17 cellular contexts compared by ENCODE assay signal in genomic region chr3:33186524-33187367, GRCh38. TPM values are rescaled to one million over a fixed set of nuclear protein-coding genes. Genes with fewer than 3 reads are reported as not detected.
DNase-seq lines count a peak whose midpoint lies in the region; ATAC-seq, FAIRE-seq and TF ChIP-seq lines count a peak whose summit lies in the region.
"Had no signal": no experiment of that assay in that cellular context is flagged by ENCODE, and none has a peak within 500 bp of the region (broad histone marks: within the 10 kb centered on the region; RNA-seq: fewer than 3 reads in every experiment).

No MANE protein-coding gene starts in this region.

- no peak overlapping the region for H3K4me3 ChIP-seq in fibroblast of mammary gland (ENCODE audit: control insufficient read depth, low read depth, low read length)

- ATAC-seq in HG03571 (IDR thresholded peaks at IDR 0.05; ENCODE audit: unreplicated experiment) = no peak
- ATAC-seq: activated CD8-positive, alpha-beta T cell treated with anti-CD3 and anti-CD28 coated beads for 36 hours; stimulated activated naive CD8-positive, alpha-beta T cell treated with anti-CD3 and anti-CD28 coated beads, Interleukin-15, Interleukin-2, amounts not matched to agents 100 U/mL and 50 U/mL, for 24 hours had no signal

- TF ChIP-seq CTCF in fibroblast of mammary gland (conservative IDR thresholded peaks at IDR 0.05; ENCODE audit: control insufficient read depth, insufficient read depth, low read depth, low read length) (no peak), osteocyte (IDR thresholded peaks at IDR 0.05) (no peak), type B pancreatic cell (conservative IDR thresholded peaks at IDR 0.05) (no peak)

- H3K4me3 Mint-ChIP-seq in osteocyte (ENCODE audit: unreplicated experiment) (no peak overlapping the region), type B pancreatic cell (no peak overlapping the region)
- H3K4me3 Mint-ChIP-seq: activated CD8-positive, alpha-beta T cell treated with anti-CD3 and anti-CD28 coated beads for 36 hours; immature natural killer cell; memory B cell; nephron had no signal

- H3K36me3 Mint-ChIP-seq in osteocyte (ENCODE audit: unreplicated experiment) (peaks cover 13% of the 10 kb centered on the region), type B pancreatic cell (no peaks in the 10 kb centered on the region)
- H3K36me3 Mint-ChIP-seq: immature natural killer cell had no signal

- H3K27me3 Mint-ChIP-seq in osteocyte (ENCODE audit: unreplicated experiment) = no peaks in the 10 kb centered on the region
- H3K27me3 Mint-ChIP-seq in type B pancreatic cell = no peaks in the 10 kb centered on the region

- DNase-seq in EH (ENCODE audit: low read depth) = peak; percentile 39
- DNase-seq in RCC 7860 (ENCODE audit: low spot score) = peak; percentile 35
- peak; percentile 11 for DNase-seq in fibroblast of mammary gland (ENCODE audit: low read depth)
- peak; percentile 48 for DNase-seq in osteocyte (ENCODE audit: extremely low spot score, unreplicated experiment)
- no peak for DNase-seq in type B pancreatic cell (ENCODE audit: extremely low spot score, unreplicated experiment)
- no peak for DNase-seq in inferior parietal cortex (ENCODE audit: extremely low spot score)
- no peak for DNase-seq in NCI-H748 (lab: John Stamatoyannopoulos, UW; ENCODE audit: unreplicated experiment)
- DNase-seq: activated CD8-positive, alpha-beta T cell treated with anti-CD3 and anti-CD28 coated beads for 36 hours; immature natural killer cell; KBM-7; NCI-H2171; RPMI8226; stimulated activated naive CD8-positive, alpha-beta T cell treated with anti-CD3 and anti-CD28 coated beads, Interleukin-15, Interleukin-2, amounts not matched to agents 100 U/mL and 50 U/mL, for 24 hours; T-helper 1 cell had no signal

- H3K27ac Mint-ChIP-seq in osteocyte (ENCODE audit: unreplicated experiment) (no peak overlapping the region), type B pancreatic cell (no peak overlapping the region)
- H3K27ac Mint-ChIP-seq: activated CD8-positive, alpha-beta T cell treated with anti-CD3 and anti-CD28 coated beads for 36 hours; immature natural killer cell; memory B cell; nephron had no signal

- no peak for FAIRE-seq in RCC 7860 (lab: Jason Lieb, UNC)

- H3K9me3 Mint-ChIP-seq in osteocyte (ENCODE audit: unreplicated experiment) (peaks cover 15% of the 10 kb centered on the region), type B pancreatic cell (peaks cover 4% of the 10 kb centered on the region)

- H3K4me1 Mint-ChIP-seq in osteocyte (ENCODE audit: unreplicated experiment) (peaks cover 8% of the 10 kb centered on the region), type B pancreatic cell (ENCODE audit: unreplicated experiment) (no peaks in the 10 kb centered on the region)
- H3K4me1 Mint-ChIP-seq: immature natural killer cell, memory B cell had no signal

RNA-seq across cellular contexts. Expression of gene SUSD5, which starts 31.9 kb away (rescaled TPM):
- 22.7 and 25.5 TPM in 2 replicates for total RNA-seq in osteocyte
- 0.64 and 3.3 TPM in 2 replicates for total RNA-seq in type B pancreatic cell (ENCODE audit: low replicate concordance)
- total RNA-seq: activated CD8-positive, alpha-beta T cell treated with anti-CD3 and anti-CD28 coated beads for 36 hours had no signal

Comparison
In these comparisons a context has a peak if more than half of its experiments do, and no peak if none do; other contexts are left out.
1. DNase-seq: peak in EH (single experiment), RCC 7860 (single experiment), fibroblast of mammary gland (single experiment) and osteocyte (single experiment); none in type B pancreatic cell (single experiment), inferior parietal cortex (single experiment) and NCI-H748 (single experiment).